Comparison of ENCODE assay signal across 8 cellular contexts in genomic region chr1:15618685-15619525, GRCh38. TPM values are rescaled to one million over a fixed set of nuclear protein-coding genes. Genes with fewer than 3 reads are reported as not detected.
A peak's percentile ranks its signal among the peaks of the same experiment; 100 is the strongest.
DNase-seq lines count a peak whose midpoint lies in the region; ATAC-seq and TF ChIP-seq lines count a peak whose summit lies in the region.

No MANE protein-coding gene starts in this region.

- intact Hi-C loops in activated B cell treated with CpG ODN at 0.5 μM for 24 hours (cut with micrococcal nuclease): loop anchor here (1.0 to 5.0 kb wide), 2 partner anchors 218 to 598 kb away; no protein-coding TSS in a partner anchor
- intact Hi-C loops in right cardiac atrium (cut with DNase I): no loop called here

- H3K4me2 ChIP-seq in smooth muscle cell: peak overlapping the region; percentile 88

- H3K4me1 ChIP-seq in right cardiac atrium (ENCODE audit: control insufficient read depth, insufficient read depth, low read length) (peaks cover 2% of the 10 kb centered on the region), smooth muscle cell (ENCODE audit: low read depth) (peaks cover 20% of the 10 kb centered on the region)

- peaks cover 49% of the 10 kb centered on the region for H3K36me3 Mint-ChIP-seq in activated T-cell treated with anti-CD3 and anti-CD28 coated beads, Interleukin-2, amount 50 U/mL, for 24 hours (ENCODE audit: low read depth)
- peaks cover 32% of the 10 kb centered on the region for H3K36me3 Mint-ChIP-seq in activated B cell treated with CpG ODN at 0.5 μM for 24 hours (ENCODE audit: low read depth)

- H2AFZ ChIP-seq in smooth muscle cell (ENCODE audit: low read depth): no peak overlapping the region

- no peaks in the 10 kb centered on the region for H3K27me3 Mint-ChIP-seq in activated T-cell treated with anti-CD3 and anti-CD28 coated beads, Interleukin-2, amount 50 U/mL, for 24 hours
- no peaks in the 10 kb centered on the region for H3K27me3 Mint-ChIP-seq in activated B cell treated with CpG ODN at 0.5 μM for 24 hours

- peak overlapping the region; percentile 59 for H3K27ac ChIP-seq in right cardiac atrium (ENCODE audit: low read length)
- peak overlapping the region; percentile 82 for H3K27ac ChIP-seq in smooth muscle cell (ENCODE audit: low read depth)

- peak overlapping the region; percentile 91 for H3K4me3 Mint-ChIP-seq in activated T-cell treated with anti-CD3 and anti-CD28 coated beads, Interleukin-2, amount 50 U/mL, for 24 hours
- H3K4me3 Mint-ChIP-seq in activated B cell treated with CpG ODN at 0.5 μM for 24 hours: peak overlapping the region; percentile 92

- no peaks in the 10 kb centered on the region for H3K27me3 ChIP-seq in right cardiac atrium (ENCODE audit: control insufficient read depth, insufficient read depth)
- no peaks in the 10 kb centered on the region for H3K27me3 ChIP-seq in smooth muscle cell (ENCODE audit: low read depth)

- H3K4me1 Mint-ChIP-seq in activated T-cell treated with anti-CD3 and anti-CD28 coated beads, Interleukin-2, amount 50 U/mL, for 24 hours (ENCODE audit: low read depth): peaks cover 53% of the 10 kb centered on the region
- peaks cover 54% of the 10 kb centered on the region for H3K4me1 Mint-ChIP-seq in activated B cell treated with CpG ODN at 0.5 μM for 24 hours

- WGBS in right cardiac atrium: 79% methylated on average over 26 of the region's 26 CpGs
- 82% methylated on average over 21 of the region's 26 CpGs for WGBS in smooth muscle cell (ENCODE audit: low lambda C conversion rate)

- peak overlapping the region; percentile 81 for H3K9ac ChIP-seq in smooth muscle cell (ENCODE audit: low read depth)

- no peak for DNase-seq in activated T-cell treated with anti-CD3 and anti-CD28 coated beads, Interleukin-2, amount 50 U/mL, for 24 hours
- DNase-seq in activated T-cell treated with anti-CD3 and anti-CD28 coated beads, Interleukin-2, amount 50 U/mL, for 48 hours: no peak
- DNase-seq in activated B cell treated with CpG ODN at 0.5 μM for 24 hours: no peak
- DNase-seq in right cardiac atrium: no peak
- no peak for DNase-seq in smooth muscle cell (lab: John Stamatoyannopoulos, UW; ENCODE audit: unreplicated experiment)
- DNase-seq in islet precursor cell: no peak
- DNase-seq in DMS153 treated with DMSO at 0.1 percent for 48 hours (lab: John Stamatoyannopoulos, UW; ENCODE audit: unreplicated experiment): no peak

- H4K20me1 ChIP-seq in smooth muscle cell (ENCODE audit: low read depth): peaks cover 32% of the 10 kb centered on the region

- H3K36me3 ChIP-seq in smooth muscle cell (ENCODE audit: low read depth): no peaks in the 10 kb centered on the region

- H3K4me3 ChIP-seq in right cardiac atrium (ENCODE audit: low read length) (peak overlapping the region; percentile 73), smooth muscle cell (peak overlapping the region; percentile 68)

- H3K9me3 Mint-ChIP-seq in activated T-cell treated with anti-CD3 and anti-CD28 coated beads, Interleukin-2, amount 50 U/mL, for 24 hours: no peaks in the 10 kb centered on the region
- no peaks in the 10 kb centered on the region for H3K9me3 Mint-ChIP-seq in activated B cell treated with CpG ODN at 0.5 μM for 24 hours

- POLR2A ChIA-PET in activated B cell treated with CpG ODN at 0.5 μM for 24 hours (lab: Charles Lee): interaction anchor here (0.6 to 4.1 kb wide), 22 partner anchors 16 to 1286 kb away, joined by 3 to 70 read pairs (median 8); partner anchors contain the start of genes AGMAT, CASP9 and DNAJC16

- CTCF ChIA-PET in activated B cell treated with CpG ODN at 0.5 μM for 24 hours (lab: Charles Lee): interaction anchor here (1.1 to 1.5 kb wide), 2 partner anchors 11 to 15 kb away, joined by 3 read pairs; no protein-coding TSS in a partner anchor

- peaks cover 48% of the 10 kb centered on the region for H3K79me2 ChIP-seq in smooth muscle cell (ENCODE audit: low read depth)

- TF ChIP-seq CTCF in activated B cell treated with CpG ODN at 0.5 μM for 24 hours (IDR thresholded peaks at IDR 0.05): no peak
- no peak for TF ChIP-seq CTCF in smooth muscle cell (IDR thresholded peaks at IDR 0.05; ENCODE audit: borderline replicate concordance, insufficient read depth, poor library complexity, severe bottlenecking)

- no peaks in the 10 kb centered on the region for H3K9me3 ChIP-seq in right cardiac atrium (ENCODE audit: control insufficient read depth, low read length)
- no peaks in the 10 kb centered on the region for H3K9me3 ChIP-seq in smooth muscle cell (replicated peaks; ENCODE audit: low read depth)

- ATAC-seq in activated B cell treated with CpG ODN at 0.5 μM for 24 hours (ENCODE audit: low read depth) (no peak), right cardiac atrium (no peak), GM21717 (IDR thresholded peaks at IDR 0.05; ENCODE audit: unreplicated experiment) (no peak)

- peaks cover 5% of the 10 kb centered on the region for H3F3A ChIP-seq in smooth muscle cell (ENCODE audit: low read depth)

- peak overlapping the region; percentile 96 for H3K27ac Mint-ChIP-seq in activated T-cell treated with anti-CD3 and anti-CD28 coated beads, Interleukin-2, amount 50 U/mL, for 24 hours
- peak overlapping the region; percentile 96 for H3K27ac Mint-ChIP-seq in activated B cell treated with CpG ODN at 0.5 μM for 24 hours

RNA-seq across cellular contexts. Expression of gene DDI2, which starts 1.6 kb away (rescaled TPM):
- total RNA-seq in activated B cell treated with CpG ODN at 0.5 μM for 24 hours (45.8 and 59.1 TPM in 2 replicates), right cardiac atrium (10 to 100 TPM; 23.1 to 27.0 (median 25.4) TPM), smooth muscle cell (10.9 and 11.4 TPM in 2 replicates)
- polyA plus RNA-seq in right cardiac atrium (9.8 TPM), smooth muscle cell (1.5 and 3.5 TPM in 2 replicates)

RNA-seq across cellular contexts. Expression of gene AGMAT, which starts 34.1 kb away (rescaled TPM):
- total RNA-seq in activated B cell treated with CpG ODN at 0.5 μM for 24 hours (8.1 TPM in 2 replicates), right cardiac atrium (under 1 TPM in 2 of 4 donors, not detected in 2; 0.12 to 0.40 TPM), smooth muscle cell (0.04 and 0.36 TPM in 2 replicates)
- polyA plus RNA-seq in right cardiac atrium (0.07 TPM), smooth muscle cell (0.11 and 0.56 TPM in 2 replicates)
